ENCODE assay signal across 17 cellular contexts in the genomic region with DNA sequence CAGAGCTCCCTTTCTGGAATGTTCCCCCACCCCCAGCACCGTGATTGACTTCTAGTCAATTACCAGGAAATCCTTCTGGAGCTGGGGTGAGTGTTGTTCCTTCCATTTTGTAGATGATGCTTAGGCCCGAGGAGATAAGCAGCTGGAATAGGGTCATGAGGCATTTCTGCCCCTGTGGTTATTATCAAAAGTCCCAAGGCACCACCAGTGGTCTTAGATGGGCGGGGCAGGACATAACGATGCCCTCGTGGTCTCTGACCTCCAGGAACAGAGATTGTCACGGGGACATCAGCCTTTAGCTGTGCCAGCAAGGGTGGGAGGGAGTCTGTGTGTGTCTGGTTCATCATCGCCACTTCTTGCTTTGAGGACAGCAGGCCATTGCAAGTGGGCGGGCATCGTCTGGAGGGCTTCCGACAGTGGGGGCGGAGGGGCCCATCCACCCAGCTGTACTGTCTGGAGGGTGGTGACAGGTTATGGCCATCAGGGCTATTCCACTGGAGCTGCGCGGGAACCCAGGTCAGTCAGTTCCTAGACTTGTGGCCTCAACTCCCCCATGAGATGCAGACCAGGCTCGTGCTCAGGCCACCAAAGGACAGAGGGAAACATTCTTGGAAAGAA. TPM values are rescaled to one million over a fixed set of nuclear protein-coding genes. Genes with fewer than 3 reads are reported as not detected.
"Had no signal": no experiment of that assay in that cellular context is flagged by ENCODE, and none has a peak within 500 bp of the region (broad histone marks: within the 10 kb centered on the region; RNA-seq: fewer than 3 reads in every experiment).

No MANE protein-coding gene starts in this region.

- H3K27ac ChIP-seq: coronary artery, esophagus squamous epithelium, neutrophil, parathyroid adenoma, transverse colon had no signal

- H2AFZ ChIP-seq: parathyroid adenoma had no signal

- FAIRE-seq: keratinocyte had no signal

- DNase-seq: activated CD4-positive, alpha-beta T cell treated with anti-CD3 and anti-CD28 coated beads for 48 hours; activated naive CD4-positive, alpha-beta T cell treated with anti-CD3 and anti-CD28 coated beads, Interleukin-2, amount 10 ng/mL, durations not matched to agents 7 days and 5 days; central memory CD4-positive, alpha-beta T cell; esophagus squamous epithelium; hippocampal formation; mammary epithelial cell; naive B cell; substantia nigra; transverse colon had no signal

- H3K9ac ChIP-seq: parathyroid adenoma had no signal

- H3K4me3 ChIP-seq: coronary artery, esophagus squamous epithelium, transverse colon had no signal

- H3K9me3 ChIP-seq: neutrophil, transverse colon had no signal

- H3K4me1 ChIP-seq: parathyroid adenoma had no signal

- H3K79me2 ChIP-seq: parathyroid adenoma had no signal

- H3K27me3 ChIP-seq: neutrophil, transverse colon had no signal

- H3K36me3 ChIP-seq: esophagus squamous epithelium, neutrophil, transverse colon had no signal

- ATAC-seq: left lobe of liver; stimulated activated effector memory CD8-positive, alpha-beta T cell treated with anti-CD3 and anti-CD28 coated beads, Interleukin-12 subunit alpha, Interleukin-12 subunit beta, amount 100 ng/mL, for 72 hours; WTC11 had no signal

RNA-seq across cellular contexts. Expression of gene TNFRSF8, which starts 22.6 kb away (rescaled TPM):
- total RNA-seq: mammary epithelial cell, renal cortical epithelial cell had no signal
